Comparison of ENCODE assay signal across 1 cellular context in the genomic region with DNA sequence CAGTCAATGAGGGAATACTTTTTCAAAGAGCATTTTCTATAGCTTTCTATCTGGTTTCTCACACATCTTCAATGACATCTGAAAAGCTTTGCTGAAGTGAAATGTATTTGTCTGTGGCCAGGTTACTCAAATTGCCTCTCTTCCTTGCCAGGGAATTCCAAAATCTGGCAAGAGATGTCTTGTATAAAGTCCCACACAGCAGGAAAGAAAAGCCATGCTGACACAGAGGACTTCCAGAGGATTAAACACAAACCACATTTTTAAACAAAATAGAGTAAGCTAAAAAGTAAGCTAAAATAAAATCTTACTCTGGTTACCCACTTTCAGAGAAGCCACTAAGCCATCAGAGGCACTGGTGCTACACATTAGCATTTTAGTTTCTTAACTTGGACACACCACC.
TF ChIP-seq lines count a peak whose summit lies in the region.

No MANE protein-coding gene starts in this region.

TF ChIP-seq in GM23338, 12 proteins besides CTCF, POLR2A, EP300 and RAD21:
- TF ChIP-seq POLR2AphosphoS5 (IDR thresholded peaks at IDR 0.05; ENCODE audit: low read depth) (no peak), EZH2 (IDR thresholded peaks at IDR 0.05; ENCODE audit: low read depth, unreplicated experiment) (no peak), ETS1 (IDR thresholded peaks at IDR 0.05) (no peak), STAT1 (IDR thresholded peaks at IDR 0.05; ENCODE audit: unreplicated experiment) (no peak), ZNF331 (CRISPR knock-in tag; IDR thresholded peaks at IDR 0.05; ENCODE audit: low read depth) (no peak), EZH2phosphoT487 (IDR thresholded peaks at IDR 0.05; ENCODE audit: unreplicated experiment) (no peak), REST (IDR thresholded peaks at IDR 0.05; ENCODE audit: unreplicated experiment) (no peak), ZNF462 (CRISPR knock-in tag; IDR thresholded peaks at IDR 0.05) (no peak), NANOG (IDR thresholded peaks at IDR 0.05; ENCODE audit: borderline replicate concordance) (no peak), ZNF114 (CRISPR knock-in tag; IDR thresholded peaks at IDR 0.05) (no peak), JUNB (IDR thresholded peaks at IDR 0.05; ENCODE audit: unreplicated experiment) (no peak), CREB1 (CRISPR knock-in tag; IDR thresholded peaks at IDR 0.05; ENCODE audit: low read depth) (no peak)
TF ChIP-seq in GM23338: peak in this region for 0.
